20 cellular contexts compared by ENCODE assay signal in the genomic region with DNA sequence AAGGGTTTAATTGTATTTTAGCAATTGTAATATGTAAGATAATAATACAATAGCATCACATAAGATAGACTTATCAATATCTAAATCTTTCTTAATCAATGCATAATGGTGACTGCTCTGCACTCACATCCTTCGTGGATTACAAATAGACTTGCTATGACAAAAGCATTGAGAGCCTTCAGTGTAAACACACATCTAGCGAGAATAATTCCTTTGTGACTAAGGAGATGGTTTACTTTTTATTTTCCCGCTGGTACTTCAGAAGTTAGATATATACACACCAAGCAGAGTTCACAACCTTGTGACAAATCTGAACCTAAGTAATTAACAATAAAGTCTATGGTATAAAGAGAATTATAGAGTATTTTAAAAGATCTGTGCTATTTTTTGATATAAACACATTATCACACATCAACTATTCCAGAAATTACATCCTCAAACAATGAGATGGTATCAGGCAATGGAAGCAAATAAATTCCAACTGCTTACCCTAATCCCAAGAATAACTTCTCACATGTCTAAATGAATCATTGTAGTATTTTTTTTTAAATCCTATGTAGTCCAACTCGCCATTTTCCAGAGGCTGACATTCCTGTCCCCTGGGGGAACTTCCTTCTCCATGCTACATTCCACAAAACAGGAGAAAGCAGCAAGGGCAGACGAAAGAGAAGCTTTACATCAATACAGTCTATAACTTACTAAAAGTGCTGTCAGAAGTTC. TPM values are rescaled to one million over a fixed set of nuclear protein-coding genes. Genes with fewer than 3 reads are reported as not detected.
DNase-seq lines count a peak whose midpoint lies in the region; ATAC-seq and TF ChIP-seq lines count a peak whose summit lies in the region.
"Had no signal": no experiment of that assay in that cellular context is flagged by ENCODE, and none has a peak within 500 bp of the region (broad histone marks: within the 10 kb centered on the region; RNA-seq: fewer than 3 reads in every experiment).

No MANE protein-coding gene starts in this region.

- H3K27me3 ChIP-seq in adipocyte (replicated peaks; ENCODE audit: control insufficient read depth, insufficient read depth, low read length), result no peaks in the 10 kb centered on the region
- no peaks in the 10 kb centered on the region for H3K27me3 ChIP-seq in iPS-18a (ENCODE audit: control insufficient read depth, insufficient read depth, low read length)
- no peaks in the 10 kb centered on the region for H3K27me3 ChIP-seq in smooth muscle cell (ENCODE audit: low read depth)
- no peaks in the 10 kb centered on the region for H3K27me3 ChIP-seq in heart right ventricle
- H3K27me3 ChIP-seq: pancreas, tibial artery had no signal

- H3K36me3 ChIP-seq in adipocyte (ENCODE audit: control insufficient read depth, insufficient read depth, low read length, severe bottlenecking), result peaks cover 6% of the 10 kb centered on the region
- H3K36me3 ChIP-seq in iPS-18a (ENCODE audit: control insufficient read depth, low read depth, low read length), result no peaks in the 10 kb centered on the region
- H3K36me3 ChIP-seq in smooth muscle cell (ENCODE audit: low read depth), result no peaks in the 10 kb centered on the region
- H3K36me3 ChIP-seq in heart right ventricle, result peaks cover 0 to 30% (median 0%) of the 10 kb centered on the region in 9 donors
- H3K36me3 ChIP-seq: pancreas, tibial artery had no signal

- H3F3A ChIP-seq in smooth muscle cell (ENCODE audit: low read depth), result peaks cover 2% of the 10 kb centered on the region

- no peak overlapping the region for H3K4me2 ChIP-seq in smooth muscle cell

- H3K9me3 ChIP-seq in adipocyte (ENCODE audit: control insufficient read depth, low read length), result no peaks in the 10 kb centered on the region
- H3K9me3 ChIP-seq in iPS-18a (ENCODE audit: control insufficient read depth, low read depth, low read length), result no peaks in the 10 kb centered on the region
- no peaks in the 10 kb centered on the region for H3K9me3 ChIP-seq in smooth muscle cell (replicated peaks; ENCODE audit: low read depth)
- H3K9me3 ChIP-seq in heart right ventricle, result no peaks in the 10 kb centered on the region
- H3K9me3 ChIP-seq: pancreas, tibial artery had no signal

- H3K9ac ChIP-seq in adipocyte (ENCODE audit: low read length) (no peak overlapping the region), iPS-18a (ENCODE audit: low read length) (peak overlapping the region; percentile 34), smooth muscle cell (ENCODE audit: low read depth) (no peak overlapping the region)

- no peak for ATAC-seq in heart right ventricle
- ATAC-seq in GM21825 (IDR thresholded peaks at IDR 0.05; ENCODE audit: unreplicated experiment), result no peak
- no peak for ATAC-seq in HG03280 (IDR thresholded peaks at IDR 0.05; ENCODE audit: unreplicated experiment)
- ATAC-seq: activated CD4-positive, CD25-positive, alpha-beta regulatory T cell treated with anti-CD3 and anti-CD28 coated beads, Interleukin-2, amount 50 U/mL, for 24 hours; activated CD8-positive, alpha-beta memory T cell treated with anti-CD3 and anti-CD28 coated beads, Interleukin-2, amount 10 ng/mL, durations not matched to agents 7 days and 5 days; pancreas had no signal

- no peak for TF ChIP-seq CTCF in smooth muscle cell (IDR thresholded peaks at IDR 0.05; ENCODE audit: borderline replicate concordance, insufficient read depth, poor library complexity, severe bottlenecking)
- no peak for TF ChIP-seq CTCF in heart right ventricle (IDR thresholded peaks at IDR 0.05)

- H3K27ac ChIP-seq in iPS-18a (ENCODE audit: low read length), result peak overlapping the region; percentile 64
- peak overlapping the region; percentile 26 for H3K27ac ChIP-seq in smooth muscle cell (ENCODE audit: low read depth)
- H3K27ac ChIP-seq in heart right ventricle, result no peak overlapping the region
- H3K27ac ChIP-seq: 22Rv1, C4-2B, pancreas, tibial artery had no signal

- DNase-seq in DMS53 (lab: John Stamatoyannopoulos, UW), result peak; percentile 5
- no peak for DNase-seq in DMS53 treated with DMSO at 0.1 percent for 48 hours (lab: John Stamatoyannopoulos, UW; ENCODE audit: unreplicated experiment)
- DNase-seq in adipocyte (ENCODE audit: low read depth), result peak; percentile 53
- DNase-seq in smooth muscle cell (lab: John Stamatoyannopoulos, UW; ENCODE audit: unreplicated experiment), result no peak
- no peak for DNase-seq in heart right ventricle
- DNase-seq: activated CD8-positive, alpha-beta memory T cell treated with anti-CD3 and anti-CD28 coated beads, Interleukin-2, amount 10 ng/mL, durations not matched to agents 7 days and 5 days; activated gamma-delta T cell; DMS79 treated with DMSO at 0.1 percent for 48 hours; hippocampal formation; KBM-7; NCI-H1092 treated with DMSO at 0.1 percent for 48 hours; NCI-H2171; pancreas; tibial artery had no signal

- H2AFZ ChIP-seq in smooth muscle cell (ENCODE audit: low read depth), result no peak overlapping the region

- 62% methylated on average over 5 of the region's 5 CpGs for WGBS in smooth muscle cell (ENCODE audit: low lambda C conversion rate)
- WGBS in heart right ventricle, 2 donors, result 79 to 81% methylated on average over 5 of the region's 5 CpGs

- H4K20me1 ChIP-seq in smooth muscle cell (ENCODE audit: low read depth), result no peaks in the 10 kb centered on the region

- peaks cover 5% of the 10 kb centered on the region for H3K79me2 ChIP-seq in smooth muscle cell (ENCODE audit: low read depth)

- intact Hi-C loops in heart right ventricle (cut with DNase I), result loop anchor here in 1 of 10 donors (10.0 kb wide), 1 partner anchor 609 kb away; no protein-coding TSS in a partner anchor

- H3K4me1 ChIP-seq in adipocyte (ENCODE audit: control insufficient read depth, insufficient read depth, low read length) (peaks cover 48% of the 10 kb centered on the region), iPS-18a (ENCODE audit: control insufficient read depth, low read depth, low read length) (peaks cover 65% of the 10 kb centered on the region), smooth muscle cell (ENCODE audit: low read depth) (peaks cover 30% of the 10 kb centered on the region), heart right ventricle (peaks cover 0 to 28% (median 0%) of the 10 kb centered on the region in 9 donors)
- H3K4me1 ChIP-seq: pancreas had no signal

- H3K4me3 ChIP-seq in adipocyte (ENCODE audit: low read length) (no peak overlapping the region), iPS-18a (ENCODE audit: low read length) (no peak overlapping the region), smooth muscle cell (no peak overlapping the region), heart right ventricle (no peak overlapping the region)
- H3K4me3 ChIP-seq: pancreas, tibial artery had no signal

RNA-seq across cellular contexts. Expression of a gene that starts 51.2 kb away (rescaled TPM):
- total RNA-seq in smooth muscle cell, result 50.1 and 52.3 TPM in 2 replicates
- 71.9 and 74.5 TPM in 2 replicates for polyA plus RNA-seq in smooth muscle cell
- 100 to 1,000 TPM; 102 to 143 (median 116) TPM for total RNA-seq in heart right ventricle
- polyA plus RNA-seq in heart right ventricle, result 100 to 1,000 TPM; 116 to 136 TPM

Comparison
In these comparisons a context has a peak if more than half of its experiments do, and no peak if none do; other contexts are left out.
1. DNase-seq: peak in DMS53 (single experiment) and adipocyte (single experiment); none in DMS53 treated with DMSO at 0.1 percent for 48 hours (single experiment), smooth muscle cell (single experiment) and heart right ventricle (0 of 2).
2. H3K27ac ChIP-seq: peak in iPS-18a (single experiment) and smooth muscle cell (single experiment); none in heart right ventricle (0 of 10).